Comparison of ENCODE assay signal across 14 cellular contexts in genomic region chr16:70689035-70689969, GRCh38. TPM values are rescaled to one million over a fixed set of nuclear protein-coding genes. Genes with fewer than 3 reads are reported as not detected.
DNase-seq lines count a peak whose midpoint lies in the region; TF ChIP-seq lines count a peak whose summit lies in the region.
"Had no signal": no experiment of that assay in that cellular context is flagged by ENCODE, and none has a peak within 500 bp of the region (broad histone marks: within the 10 kb centered on the region; RNA-seq: fewer than 3 reads in every experiment).

No MANE protein-coding gene starts in this region.

- CTCF ChIA-PET in OCI-LY7 (lab: Charles Lee; ENCODE audit: unreplicated experiment) = no interaction called here

- no peak overlapping the region for H3K4me2 ChIP-seq in OCI-LY7 (ENCODE audit: low read length)

- H3K4me1 ChIP-seq in suprapubic skin (peaks cover 94% of the 10 kb centered on the region), OCI-LY7 (ENCODE audit: insufficient read depth, low read length, poor library complexity, severe bottlenecking) (no peaks in the 10 kb centered on the region)
- H3K4me1 ChIP-seq: HAP-1, pancreas had no signal

- peak; percentile 25 for DNase-seq in NCI-H510A treated with DMSO at 0.1 percent for 48 hours (lab: John Stamatoyannopoulos, UW)
- DNase-seq in dorsolateral prefrontal cortex = no peak
- peak; percentile 48 for DNase-seq in medulla oblongata (ENCODE audit: extremely low spot score)
- DNase-seq in suprapubic skin (ENCODE audit: low spot score in 2 of 2) = no peak
- no peak for DNase-seq in posterior vena cava (ENCODE audit: low spot score)
- no peak for DNase-seq in activated effector memory CD4-positive, alpha-beta T cell treated with anti-CD3 and anti-CD28 coated beads, Interleukin-2, amount 50 U/mL, for 16 hours
- no peak for DNase-seq in OCI-LY7 (ENCODE audit: low spot score)
- DNase-seq: COR-L47, erythroblast, Karpas-422, NCI-H2171 treated with DMSO at 0.1 percent for 48 hours had no signal

- H3K36me3 ChIP-seq in suprapubic skin (no peaks in the 10 kb centered on the region), OCI-LY7 (ENCODE audit: insufficient read depth, low read length) (no peaks in the 10 kb centered on the region)
- H3K36me3 ChIP-seq: HAP-1, pancreas had no signal

- POLR2A ChIA-PET in OCI-LY7 (lab: Charles Lee) = interaction anchor here (0.7 to 1.3 kb wide), 2 partner anchors 12 to 65 kb away, joined by 3 read pairs; no protein-coding TSS in a partner anchor

- TF ChIP-seq CTCF in dorsolateral prefrontal cortex (IDR thresholded peaks at IDR 0.05 in 54 of 56, conservative IDR thresholded peaks at IDR 0.05 in 2 of 56; ENCODE audit: low read depth in 1 of 56, partially characterized antibody in 56 of 56) (no peak), suprapubic skin (IDR thresholded peaks at IDR 0.05) (no peak), OCI-LY7 (conservative IDR thresholded peaks at IDR 0.05; ENCODE audit: low read length) (no peak)

- no peak overlapping the region for H2AFZ ChIP-seq in OCI-LY7 (ENCODE audit: low read length)

- H3K79me2 ChIP-seq in OCI-LY7 (ENCODE audit: insufficient read depth, low read depth, low read length) = no peaks in the 10 kb centered on the region

- peak overlapping the region; percentile 67 to 99 (median 94) for H3K27ac ChIP-seq in dorsolateral prefrontal cortex
- H3K27ac ChIP-seq in suprapubic skin = peak overlapping the region; percentile 91
- H3K27ac ChIP-seq in OCI-LY7 (ENCODE audit: low read depth, low read length, poor library complexity, severe bottlenecking) = no peak overlapping the region
- H3K27ac ChIP-seq: VCaP had no signal

- 53% methylated on average over 20 of the region's 22 CpGs for WGBS in suprapubic skin

- no peak for TF ChIP-seq EP300 in suprapubic skin (IDR thresholded peaks at IDR 0.05)

- H4K20me1 ChIP-seq in OCI-LY7 (ENCODE audit: insufficient read depth, low read length) = no peaks in the 10 kb centered on the region

- no peak overlapping the region for H3K4me3 ChIP-seq in dorsolateral prefrontal cortex
- H3K4me3 ChIP-seq in suprapubic skin = no peak overlapping the region
- no peak overlapping the region for H3K4me3 ChIP-seq in OCI-LY7 (ENCODE audit: low read depth, low read length, poor library complexity, severe bottlenecking)
- H3K4me3 ChIP-seq: HAP-1, pancreas had no signal

- H3K9me2 ChIP-seq in OCI-LY7 (ENCODE audit: insufficient read depth, low read length) = no peaks in the 10 kb centered on the region

- TF ChIP-seq POLR2A in suprapubic skin (IDR thresholded peaks at IDR 0.05) = no peak

- no peaks in the 10 kb centered on the region for H3K27me3 ChIP-seq in dorsolateral prefrontal cortex
- no peaks in the 10 kb centered on the region for H3K27me3 ChIP-seq in suprapubic skin
- H3K27me3 ChIP-seq: pancreas had no signal

- no TSS peak for BruUV-seq in OCI-LY7 (replicated peaks; lab: Mats Ljungman, UMichigan)

- intact Hi-C loops in dorsolateral prefrontal cortex (cut with DNase I) (loop anchor here in 1 of 2 donors (2.0 kb wide), 1 partner anchor 35 kb away; no protein-coding TSS in a partner anchor), posterior vena cava (cut with DNase I) (no loop called here), OCI-LY7 (cut with micrococcal nuclease; ENCODE audit: unreplicated experiment) (no loop called here)

- H3K9me3 ChIP-seq in suprapubic skin (no peaks in the 10 kb centered on the region), OCI-LY7 (ENCODE audit: low read length) (no peaks in the 10 kb centered on the region)
- H3K9me3 ChIP-seq: HAP-1, pancreas had no signal

RNA-seq across cellular contexts. Expression of gene MTSS2, which starts 3.4 kb away (rescaled TPM):
- total RNA-seq in dorsolateral prefrontal cortex (100 to 1,000 TPM; 135 to 968 (median 301) TPM), suprapubic skin (10 to 100 TPM; 30.1 to 58.7 (median 42.6) TPM), posterior vena cava (100 to 1,000 TPM; 116 to 145 TPM), OCI-LY7 (2022) (0.17 and 0.33 TPM in 2 replicates)
- total RNA-seq in OCI-LY7 (2014; rRNA removed; shearing (Covaris generic)) = 0.05 and 0.19 TPM in 2 replicates

RNA-seq across cellular contexts. Expression of gene IL34, which starts 42.9 kb away (rescaled TPM):
- total RNA-seq in dorsolateral prefrontal cortex = 10 to 100 TPM in 117 of 120 experiments, 1 to 10 TPM in 3; 5.0 to 52.7 (median 20.4) TPM
- total RNA-seq in suprapubic skin = 100 to 1,000 TPM in 1 of 4 donors, 10 to 100 TPM in 3; 64.2 to 187 (median 92.5) TPM
- 1 to 10 TPM; 4.0 to 4.3 TPM for total RNA-seq in posterior vena cava
- total RNA-seq in OCI-LY7 (2014; rRNA removed; shearing (Covaris generic)) = not detected in 2 replicates
- total RNA-seq in OCI-LY7 (2022) = not detected in 2 replicates

Comparison
In these comparisons a context has a peak if more than half of its experiments do, and no peak if none do; other contexts are left out.
1. DNase-seq: peak in NCI-H510A treated with DMSO at 0.1 percent for 48 hours (single experiment) and medulla oblongata (single experiment); none in dorsolateral prefrontal cortex (0 of 10), suprapubic skin (0 of 2), posterior vena cava (single experiment), activated effector memory CD4-positive, alpha-beta T cell treated with anti-CD3 and anti-CD28 coated beads, Interleukin-2, amount 50 U/mL, for 16 hours (single experiment) and OCI-LY7 (single experiment).
2. RNA of gene MTSS2, which starts 3.4 kb away (total RNA-seq): 135 to 968 TPM in dorsolateral prefrontal cortex, 116 to 145 TPM in posterior vena cava and 30.1 to 58.7 TPM in suprapubic skin; 0.05 to 0.33 TPM in OCI-LY7; every median in the first group is over 10 times any median in the second.